9 cellular contexts compared by ENCODE assay signal in genomic region chr5:134001938-134002731, GRCh38. TPM values are rescaled to one million over a fixed set of nuclear protein-coding genes. Genes with fewer than 3 reads are reported as not detected.
A peak's percentile ranks its signal among the peaks of the same experiment; 100 is the strongest.
DNase-seq lines count a peak whose midpoint lies in the region; ATAC-seq and TF ChIP-seq lines count a peak whose summit lies in the region.
"Had no signal": no experiment of that assay in that cellular context is flagged by ENCODE, and none has a peak within 500 bp of the region (broad histone marks: within the 10 kb centered on the region; RNA-seq: fewer than 3 reads in every experiment).

No MANE protein-coding gene starts in this region.

- intact Hi-C loops in right cardiac atrium (cut with DNase I) = no loop called here
- intact Hi-C loops in tibial artery (cut with DNase I; ENCODE audit: low total_unique reads) = no loop called here

- no peak for TF ChIP-seq CTCF in right atrium auricular region (IDR thresholded peaks at IDR 0.05)
- no peak for TF ChIP-seq CTCF in tibial artery (IDR thresholded peaks at IDR 0.05)

- H3K4me1 ChIP-seq in right atrium auricular region (peaks cover 0 to 59% of the 10 kb centered on the region in 2 donors), right cardiac atrium (ENCODE audit: control insufficient read depth, insufficient read depth, low read length) (peaks cover 30% of the 10 kb centered on the region), iPS-20b (ENCODE audit: insufficient read depth, low read length) (peaks cover 18% of the 10 kb centered on the region; the same call in 1 of the 2 replicates), tibial artery (peaks cover 0 to 70% (median 50%) of the 10 kb centered on the region in 4 donors)

- H3K9ac ChIP-seq in iPS-20b (ENCODE audit: low read depth, low read length) = peak overlapping the region; percentile 94; the same call in 1 of the 2 replicates

- peak overlapping the region; percentile 14 for H3K27ac Mint-ChIP-seq in activated CD4-positive, alpha-beta memory T cell treated with anti-CD3 and anti-CD28 coated beads, Interleukin-2, amount 10 ng/mL, durations not matched to agents 7 days and 5 days

- WGBS in right cardiac atrium = 85% methylated on average over 13 of the region's 13 CpGs

- CTCF ChIA-PET in activated CD4-positive, alpha-beta memory T cell treated with anti-CD3 and anti-CD28 coated beads, Interleukin-2, amount 10 ng/mL, durations not matched to agents 7 days and 5 days (lab: Charles Lee) = interaction anchor here (0.8 kb wide), 1 partner anchor 37 kb away, joined by 3 read pairs; no protein-coding TSS in a partner anchor

- no peaks in the 10 kb centered on the region for H3K27me3 ChIP-seq in right atrium auricular region
- H3K27me3 ChIP-seq in right cardiac atrium (ENCODE audit: control insufficient read depth, insufficient read depth) = no peaks in the 10 kb centered on the region
- H3K27me3 ChIP-seq in iPS-20b (ENCODE audit: insufficient read depth, low read length) = peaks cover 7% of the 10 kb centered on the region; the same call in 1 of the 2 replicates
- H3K27me3 ChIP-seq in tibial artery = no peaks in the 10 kb centered on the region

- H3K9me3 Mint-ChIP-seq in activated CD4-positive, alpha-beta memory T cell treated with anti-CD3 and anti-CD28 coated beads, Interleukin-2, amount 10 ng/mL, durations not matched to agents 7 days and 5 days = no peaks in the 10 kb centered on the region

- H3K4me3 Mint-ChIP-seq in activated CD4-positive, alpha-beta memory T cell treated with anti-CD3 and anti-CD28 coated beads, Interleukin-2, amount 10 ng/mL, durations not matched to agents 7 days and 5 days = peak overlapping the region; percentile 86

- H3K27me3 Mint-ChIP-seq in activated CD4-positive, alpha-beta memory T cell treated with anti-CD3 and anti-CD28 coated beads, Interleukin-2, amount 10 ng/mL, durations not matched to agents 7 days and 5 days = no peaks in the 10 kb centered on the region

- H3K9me3 ChIP-seq in right atrium auricular region (no peaks in the 10 kb centered on the region), right cardiac atrium (ENCODE audit: control insufficient read depth, low read length) (no peaks in the 10 kb centered on the region), iPS-20b (ENCODE audit: insufficient read depth, low read depth, low read length) (no peaks in the 10 kb centered on the region), tibial artery (no peaks in the 10 kb centered on the region)

- H3K4me3 ChIP-seq in right atrium auricular region (peak overlapping the region in 1 of 2 donors; percentile 90), right cardiac atrium (ENCODE audit: low read length) (no peak overlapping the region), iPS-20b (ENCODE audit: low read length) (peak overlapping the region; percentile 16; the same call in 1 of the 2 replicates), tibial artery (no peak overlapping the region)

- H3K36me3 ChIP-seq in right atrium auricular region = peaks cover 12% of the 10 kb centered on the region
- H3K36me3 ChIP-seq in iPS-20b (ENCODE audit: insufficient read depth, low read depth, low read length) = peaks cover 22% of the 10 kb centered on the region
- no peaks in the 10 kb centered on the region for H3K36me3 ChIP-seq in tibial artery

- POLR2A ChIA-PET in activated CD4-positive, alpha-beta memory T cell treated with anti-CD3 and anti-CD28 coated beads, Interleukin-2, amount 10 ng/mL, durations not matched to agents 7 days and 5 days (lab: Charles Lee) = interaction anchor here (0.8 to 1.5 kb wide), 2 partner anchors 10 to 25 kb away, joined by 4 to 6 read pairs; no protein-coding TSS in a partner anchor

- ATAC-seq in right cardiac atrium = no peak
- ATAC-seq in GM18519 (IDR thresholded peaks at IDR 0.05; ENCODE audit: low FRiP score, unreplicated experiment) = no peak

- H3K4me1 Mint-ChIP-seq in activated CD4-positive, alpha-beta memory T cell treated with anti-CD3 and anti-CD28 coated beads, Interleukin-2, amount 10 ng/mL, durations not matched to agents 7 days and 5 days = peaks cover 52% of the 10 kb centered on the region

- DNase-seq in right atrium auricular region (ENCODE audit: low spot score) = no peak
- no peak for DNase-seq in right cardiac atrium
- DNase-seq in activated CD4-positive, alpha-beta memory T cell treated with anti-CD3 and anti-CD28 coated beads, Interleukin-2, amount 10 ng/mL, durations not matched to agents 7 days and 5 days = no peak
- DNase-seq in tibial artery = no peak
- no peak for DNase-seq in NCI-H2081 (lab: John Stamatoyannopoulos, UW)
- no peak for DNase-seq in activated gamma-delta T cell (lab: John Stamatoyannopoulos, UW)
- DNase-seq: NCI-H524 had no signal

- peaks cover 18% of the 10 kb centered on the region for H3K36me3 Mint-ChIP-seq in activated CD4-positive, alpha-beta memory T cell treated with anti-CD3 and anti-CD28 coated beads, Interleukin-2, amount 10 ng/mL, durations not matched to agents 7 days and 5 days (ENCODE audit: low read depth)

- H3K27ac ChIP-seq in right atrium auricular region (peak overlapping the region; percentile 99 to 100), right cardiac atrium (ENCODE audit: low read length) (no peak overlapping the region), iPS-20b (ENCODE audit: low read length) (no peak overlapping the region), tibial artery (peak overlapping the region; percentile 97 to 98)

RNA-seq across cellular contexts. Expression of gene VDAC1, which starts 2.6 kb away (rescaled TPM):
- total RNA-seq in right atrium auricular region (100 to 1,000 TPM; 263 to 394 TPM), right cardiac atrium (100 to 1,000 TPM; 325 to 357 (median 335) TPM)
- 393 TPM for polyA plus RNA-seq in right cardiac atrium
- 100 to 1,000 TPM; 216 to 218 TPM for total RNA-seq in activated CD4-positive, alpha-beta memory T cell treated with anti-CD3 and anti-CD28 coated beads, Interleukin-2, amount 10 ng/mL, durations not matched to agents 7 days and 5 days

RNA-seq across cellular contexts. Expression of gene C5orf15, which starts 33.7 kb away (rescaled TPM):
- total RNA-seq in right atrium auricular region = 10 to 100 TPM; 32.6 to 59.8 TPM
- total RNA-seq in right cardiac atrium = 10 to 100 TPM; 25.8 to 32.0 (median 28.7) TPM
- polyA plus RNA-seq in right cardiac atrium = 29.6 TPM
- total RNA-seq in activated CD4-positive, alpha-beta memory T cell treated with anti-CD3 and anti-CD28 coated beads, Interleukin-2, amount 10 ng/mL, durations not matched to agents 7 days and 5 days = 10 to 100 TPM; 24.4 to 27.7 TPM

Comparison
In these comparisons a context has a peak if more than half of its experiments do, and no peak if none do; other contexts are left out.
1. H3K27ac ChIP-seq: peak in right atrium auricular region (2 of 2) and tibial artery (2 of 2); none in right cardiac atrium (single experiment) and iPS-20b (single experiment).